1 cellular context compared by ENCODE assay signal in the genomic region with DNA sequence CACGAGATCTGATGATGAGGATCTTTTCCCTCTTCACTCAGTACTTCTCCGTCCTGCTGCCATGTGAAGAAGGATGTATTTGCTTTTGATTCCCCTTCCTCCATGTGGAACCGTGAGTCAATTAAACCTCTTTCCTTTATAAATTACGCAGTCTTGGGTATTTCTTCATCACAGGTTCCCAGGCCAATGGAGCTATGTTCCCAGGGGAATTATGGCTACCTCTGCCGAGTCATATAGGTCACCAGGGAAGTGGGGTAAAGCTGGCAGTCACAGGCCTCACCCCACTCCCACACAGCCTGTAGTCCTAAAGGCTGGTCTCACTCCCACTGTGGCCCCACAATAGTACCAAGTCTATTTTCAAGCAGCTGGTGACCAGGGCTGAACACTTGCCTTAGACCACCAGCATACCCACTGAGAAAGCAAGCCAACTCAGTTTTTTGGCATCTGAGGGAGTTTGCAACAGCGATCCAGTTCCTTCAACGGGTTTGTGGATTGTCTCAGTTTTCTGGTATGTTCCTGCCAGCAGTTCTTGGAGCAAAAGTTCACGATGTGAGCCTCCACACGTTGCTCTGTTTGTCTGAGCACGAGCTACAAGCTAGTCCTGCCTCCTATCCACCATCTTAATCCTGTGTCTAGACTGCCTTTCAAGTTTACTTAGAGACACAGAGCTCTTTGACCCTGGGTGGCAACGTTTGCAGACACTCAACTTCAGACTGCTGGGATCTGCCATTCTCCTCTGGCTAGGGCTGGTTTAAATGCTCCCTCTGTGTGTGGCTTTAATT.
TF ChIP-seq lines count a peak whose summit lies in the region.

No MANE protein-coding gene starts in this region.

TF ChIP-seq in HepG2, 621 proteins besides CTCF, POLR2A, EP300 and RAD21 (continued from another document):
- TF ChIP-seq ZNF235 (CRISPR knock-in tag; IDR thresholded peaks at IDR 0.05; ENCODE audit: borderline replicate concordance): no peak
- no peak for TF ChIP-seq RXRB (CRISPR knock-in tag; IDR thresholded peaks at IDR 0.05; ENCODE audit: borderline replicate concordance)
- TF ChIP-seq ASH2L (IDR thresholded peaks at IDR 0.05; ENCODE audit: insufficient read length, low read depth, low read length): no peak
- no peak for TF ChIP-seq ATF7 (IDR thresholded peaks at IDR 0.05)
- no peak for TF ChIP-seq ATF7 (CRISPR knock-in tag; IDR thresholded peaks at IDR 0.05)
- TF ChIP-seq ZNF350 (CRISPR knock-in tag; IDR thresholded peaks at IDR 0.05; ENCODE audit: borderline replicate concordance, low read depth): no peak
- TF ChIP-seq SRSF4 (IDR thresholded peaks at IDR 0.05; ENCODE audit: low read depth, low read length, poor library complexity, severe bottlenecking): no peak
- no peak for TF ChIP-seq ZNF205 (CRISPR knock-in tag; IDR thresholded peaks at IDR 0.05)
- no peak for TF ChIP-seq ZNF614 (CRISPR knock-in tag; IDR thresholded peaks at IDR 0.05; ENCODE audit: borderline replicate concordance)
- TF ChIP-seq MEIS1 (CRISPR knock-in tag; IDR thresholded peaks at IDR 0.05; ENCODE audit: borderline replicate concordance): no peak
- TF ChIP-seq ZNF709 (CRISPR knock-in tag; IDR thresholded peaks at IDR 0.05): no peak
- TF ChIP-seq, protein P1, sequence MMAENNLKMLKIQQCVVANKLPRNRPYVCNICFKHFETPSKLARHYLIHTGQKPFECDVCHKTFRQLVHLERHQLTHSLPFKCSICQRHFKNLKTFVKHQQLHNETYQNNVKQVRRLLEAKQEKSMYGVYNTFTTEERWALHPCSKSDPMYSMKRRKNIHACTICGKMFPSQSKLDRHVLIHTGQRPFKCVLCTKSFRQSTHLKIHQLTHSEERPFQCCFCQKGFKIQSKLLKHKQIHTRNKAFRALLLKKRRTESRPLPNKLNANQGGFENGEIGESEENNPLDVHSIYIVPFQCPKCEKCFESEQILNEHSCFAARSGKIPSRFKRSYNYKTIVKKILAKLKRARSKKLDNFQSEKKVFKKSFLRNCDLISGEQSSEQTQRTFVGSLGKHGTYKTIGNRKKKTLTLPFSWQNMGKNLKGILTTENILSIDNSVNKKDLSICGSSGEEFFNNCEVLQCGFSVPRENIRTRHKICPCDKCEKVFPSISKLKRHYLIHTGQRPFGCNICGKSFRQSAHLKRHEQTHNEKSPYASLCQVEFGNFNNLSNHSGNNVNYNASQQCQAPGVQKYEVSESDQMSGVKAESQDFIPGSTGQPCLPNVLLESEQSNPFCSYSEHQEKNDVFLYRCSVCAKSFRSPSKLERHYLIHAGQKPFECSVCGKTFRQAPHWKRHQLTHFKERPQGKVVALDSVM (CRISPR knock-in tag; IDR thresholded peaks at IDR 0.05): no peak
- no peak for TF ChIP-seq ZNF562 (CRISPR knock-in tag; IDR thresholded peaks at IDR 0.05; ENCODE audit: borderline replicate concordance)
- no peak for TF ChIP-seq ZNF451 (CRISPR knock-in tag; IDR thresholded peaks at IDR 0.05)
- TF ChIP-seq ZNF564 (CRISPR knock-in tag; IDR thresholded peaks at IDR 0.05): no peak
- TF ChIP-seq HNF4G (IDR thresholded peaks at IDR 0.05; ENCODE audit: borderline replicate concordance, low read depth, low read length): no peak
- TF ChIP-seq HNF4G (CRISPR knock-in tag; IDR thresholded peaks at IDR 0.05; ENCODE audit: borderline replicate concordance, low read depth): no peak
- TF ChIP-seq, protein P2, sequence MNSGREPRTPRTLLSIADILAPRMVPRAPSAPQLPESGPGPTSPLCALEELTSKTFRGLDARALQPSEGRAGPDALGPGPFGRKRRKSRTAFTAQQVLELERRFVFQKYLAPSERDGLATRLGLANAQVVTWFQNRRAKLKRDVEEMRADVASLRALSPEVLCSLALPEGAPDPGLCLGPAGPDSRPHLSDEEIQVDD (CRISPR knock-in tag; IDR thresholded peaks at IDR 0.05; ENCODE audit: borderline replicate concordance): no peak
- no peak for TF ChIP-seq GZF1 (CRISPR knock-in tag; IDR thresholded peaks at IDR 0.05)
- TF ChIP-seq FOXA1 (IDR thresholded peaks at IDR 0.05): no peak
- TF ChIP-seq FOXA1 (CRISPR knock-in tag; IDR thresholded peaks at IDR 0.05): no peak
- TF ChIP-seq XBP1 (CRISPR knock-in tag; IDR thresholded peaks at IDR 0.05): no peak
